ENCODE assay signal across 13 cellular contexts in genomic region chr12:115194857-115195256, GRCh38.
DNase-seq lines count a peak whose midpoint lies in the region; ATAC-seq and TF ChIP-seq lines count a peak whose summit lies in the region.
"Had no signal": no experiment of that assay in that cellular context is flagged by ENCODE, and none has a peak within 500 bp of the region (broad histone marks: within the 10 kb centered on the region; RNA-seq: fewer than 3 reads in every experiment).

No MANE protein-coding gene starts in this region.

- H3K9me3 Mint-ChIP-seq in GM23338, result peaks cover 2% of the 10 kb centered on the region; the same call in 1 of the 3 replicates
- H3K9me3 Mint-ChIP-seq in endothelial cell (ENCODE audit: unreplicated experiment), result no peaks in the 10 kb centered on the region

- H3K9me2 ChIP-seq in GM23338 (ENCODE audit: insufficient read depth) (no peaks in the 10 kb centered on the region), PC-3 (replicated peaks; ENCODE audit: low read length) (no peaks in the 10 kb centered on the region)

- H3K4me3 Mint-ChIP-seq in GM23338 (no peak overlapping the region), endothelial cell (ENCODE audit: unreplicated experiment) (no peak overlapping the region)
- H3K4me3 Mint-ChIP-seq: CD4-positive, alpha-beta T cell had no signal

- CTCF ChIA-PET in PC-3 (lab: Charles Lee), result no interaction called here

- H3K36me3 ChIP-seq in GM23338 (ENCODE audit: insufficient read depth) (no peaks in the 10 kb centered on the region), PC-3 (ENCODE audit: low read depth, low read length) (no peaks in the 10 kb centered on the region), mucosa of descending colon (ENCODE audit: low read depth) (no peaks in the 10 kb centered on the region)
- H3K36me3 ChIP-seq: BLaER1, HAP-1 had no signal

- intact Hi-C loops in PC-3 (cut with micrococcal nuclease), result no loop called here
- intact Hi-C loops in mucosa of descending colon (cut with DNase I, micrococcal nuclease), result no loop called here

- POLR2A ChIA-PET in PC-3 (lab: Charles Lee; ENCODE audit: unreplicated experiment), result no interaction called here

- TF ChIP-seq CTCF in GM23338 (conservative IDR thresholded peaks at IDR 0.05; ENCODE audit: low read depth in 2 of 2) (no peak), PC-3 (conservative IDR thresholded peaks at IDR 0.05; ENCODE audit: low read depth, low read length) (no peak), mucosa of descending colon (IDR thresholded peaks at IDR 0.05) (no peak), endothelial cell (IDR thresholded peaks at IDR 0.05; ENCODE audit: unreplicated experiment) (no peak)

- H3K4me2 ChIP-seq in GM23338 (no peak overlapping the region), PC-3 (ENCODE audit: low read length) (no peak overlapping the region)
- H3K4me2 ChIP-seq: BLaER1 had no signal

- H3K36me3 Mint-ChIP-seq in GM23338 (ENCODE audit: low read depth) (no peaks in the 10 kb centered on the region), endothelial cell (ENCODE audit: low read depth, unreplicated experiment) (no peaks in the 10 kb centered on the region)

- no peaks in the 10 kb centered on the region for H3F3A ChIP-seq in GM23338 (replicated peaks; ENCODE audit: low read depth)
- H3F3A ChIP-seq in PC-3 (ENCODE audit: low read length, unreplicated experiment), result no peaks in the 10 kb centered on the region

- no peak overlapping the region for H3K27ac ChIP-seq in GM23338 (ENCODE audit: low read depth)
- no peak overlapping the region for H3K27ac ChIP-seq in PC-3 (ENCODE audit: low read length)
- H3K27ac ChIP-seq: BLaER1 had no signal

- H3K4me3 ChIP-seq in GM23338 (no peak overlapping the region), PC-3 (ENCODE audit: low read length) (no peak overlapping the region), mucosa of descending colon (no peak overlapping the region)
- H3K4me3 ChIP-seq: BLaER1, HAP-1, K562 had no signal

- H3K27ac Mint-ChIP-seq in GM23338 (no peak overlapping the region), endothelial cell (ENCODE audit: unreplicated experiment) (no peak overlapping the region)
- H3K27ac Mint-ChIP-seq: CD4-positive, alpha-beta T cell had no signal

- H2AFZ ChIP-seq in GM23338 (peak overlapping the region; percentile 66; the same call in 1 of the 2 replicates), PC-3 (ENCODE audit: low read length) (peak overlapping the region; percentile 3; the same call in 1 of the 2 replicates)

- peaks cover 2% of the 10 kb centered on the region for H3K27me3 Mint-ChIP-seq in GM23338 (ENCODE audit: insufficient read depth, low read depth, poor library complexity)
- H3K27me3 Mint-ChIP-seq in endothelial cell (ENCODE audit: unreplicated experiment), result peaks cover 4% of the 10 kb centered on the region
- H3K27me3 Mint-ChIP-seq: CD4-positive, alpha-beta T cell had no signal

- DNase-seq in GM23338 (ENCODE audit: low spot score), result no peak
- no peak for DNase-seq in PC-3
- DNase-seq in mucosa of descending colon, result peak in 1 of 3 donors; percentile 12
- no peak for DNase-seq in iPS-NIHi7 (ENCODE audit: extremely low spot score)
- no peak for DNase-seq in NCI-H524 treated with DMSO at 0.1 percent for 48 hours (lab: John Stamatoyannopoulos, UW)
- no peak for DNase-seq in CD1c-positive myeloid dendritic cell (ENCODE audit: extremely low spot score)
- no peak for DNase-seq in endothelial cell (ENCODE audit: low spot score)
- DNase-seq: Calu3; CD4-positive, alpha-beta T cell; DMS 273 treated with DMSO at 0.1 percent for 48 hours had no signal

- ATAC-seq in GM23338 (no peak), PC-3 (peak; percentile 80), mucosa of descending colon (peak; percentile 88)
- ATAC-seq: K562 had no signal

- H4K20me1 ChIP-seq in GM23338 (replicated peaks; ENCODE audit: insufficient read depth), result no peaks in the 10 kb centered on the region
- H4K20me1 ChIP-seq in PC-3 (ENCODE audit: low read length), result no peaks in the 10 kb centered on the region
- H4K20me1 ChIP-seq: BLaER1 had no signal

- BruUV-seq in PC-3 (replicated peaks; lab: Mats Ljungman, UMichigan), result no TSS peak

- H3K4me1 ChIP-seq in GM23338 (ENCODE audit: insufficient read depth), result peaks cover 17% of the 10 kb centered on the region
- H3K4me1 ChIP-seq in PC-3 (ENCODE audit: insufficient read depth, low read length), result peaks cover 5% of the 10 kb centered on the region; the same call in 1 of the 2 replicates
- peaks cover 7% of the 10 kb centered on the region for H3K4me1 ChIP-seq in mucosa of descending colon (ENCODE audit: low read depth)
- H3K4me1 ChIP-seq: BLaER1, HAP-1 had no signal

- H3K9me3 ChIP-seq in PC-3 (ENCODE audit: low read length) (no peaks in the 10 kb centered on the region), mucosa of descending colon (no peaks in the 10 kb centered on the region)
- H3K9me3 ChIP-seq: BLaER1, HAP-1 had no signal

- H3K27me3 ChIP-seq in GM23338 (ENCODE audit: insufficient read depth), result no peaks in the 10 kb centered on the region
- no peaks in the 10 kb centered on the region for H3K27me3 ChIP-seq in PC-3 (ENCODE audit: low read length)
- H3K27me3 ChIP-seq: BLaER1 had no signal

- H3K79me2 ChIP-seq in GM23338 (replicated peaks; ENCODE audit: insufficient read depth), result no peaks in the 10 kb centered on the region
- no peaks in the 10 kb centered on the region for H3K79me2 ChIP-seq in PC-3 (ENCODE audit: low read length)

- H3K4me1 Mint-ChIP-seq in GM23338 (peaks cover 18% of the 10 kb centered on the region), endothelial cell (ENCODE audit: unreplicated experiment) (peaks cover 8% of the 10 kb centered on the region)

- no peak overlapping the region for H3K9ac ChIP-seq in PC-3 (ENCODE audit: low read length)
- H3K9ac ChIP-seq: BLaER1 had no signal

TF ChIP-seq in GM23338, 12 proteins besides CTCF, POLR2A, EP300 and RAD21 (continues in another document):
- no peak for TF ChIP-seq NANOG (IDR thresholded peaks at IDR 0.05; ENCODE audit: borderline replicate concordance)
- no peak for TF ChIP-seq STAT1 (IDR thresholded peaks at IDR 0.05; ENCODE audit: unreplicated experiment)
- no peak for TF ChIP-seq ZNF114 (CRISPR knock-in tag; IDR thresholded peaks at IDR 0.05)
- TF ChIP-seq, protein P1, sequence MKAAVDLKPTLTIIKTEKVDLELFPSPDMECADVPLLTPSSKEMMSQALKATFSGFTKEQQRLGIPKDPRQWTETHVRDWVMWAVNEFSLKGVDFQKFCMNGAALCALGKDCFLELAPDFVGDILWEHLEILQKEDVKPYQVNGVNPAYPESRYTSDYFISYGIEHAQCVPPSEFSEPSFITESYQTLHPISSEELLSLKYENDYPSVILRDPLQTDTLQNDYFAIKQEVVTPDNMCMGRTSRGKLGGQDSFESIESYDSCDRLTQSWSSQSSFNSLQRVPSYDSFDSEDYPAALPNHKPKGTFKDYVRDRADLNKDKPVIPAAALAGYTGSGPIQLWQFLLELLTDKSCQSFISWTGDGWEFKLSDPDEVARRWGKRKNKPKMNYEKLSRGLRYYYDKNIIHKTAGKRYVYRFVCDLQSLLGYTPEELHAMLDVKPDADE (IDR thresholded peaks at IDR 0.05), result no peak
